ENCODE assay signal across 8 cellular contexts in genomic region chr2:30422437-30422805, GRCh38. TPM values are rescaled to one million over a fixed set of nuclear protein-coding genes. Genes with fewer than 3 reads are reported as not detected.
DNase-seq lines count a peak whose midpoint lies in the region; ATAC-seq and TF ChIP-seq lines count a peak whose summit lies in the region.

No MANE protein-coding gene starts in this region.

- no peaks in the 10 kb centered on the region for H3K9me3 ChIP-seq in DND-41 (ENCODE audit: insufficient read depth, low read length, severe bottlenecking)
- no peaks in the 10 kb centered on the region for H3K9me3 ChIP-seq in osteoblast (ENCODE audit: low read depth, low read length)

- POLR2A ChIA-PET in WTC11 (lab: Charles Lee) = no interaction called here

- ATAC-seq in DND-41 (ENCODE audit: insufficient read depth, low read depth) = peak; percentile 78
- peak; percentile 89 for ATAC-seq in HG02759 (IDR thresholded peaks at IDR 0.05; ENCODE audit: unreplicated experiment)
- no peak for ATAC-seq in WTC11

- H3K4me3 ChIP-seq in DND-41 (ENCODE audit: low read depth in 1 of 2, low read length in 2 of 2) (peak overlapping the region in 1 of 2 experiments; percentile 34; a peak in 2 of 4 replicates), osteoblast (ENCODE audit: insufficient read depth, low read length) (peak overlapping the region; percentile 29), urinary bladder (ENCODE audit: low read depth, low read length) (no peak overlapping the region)

- TF ChIP-seq CTCF in DND-41 (IDR thresholded peaks at IDR 0.05; ENCODE audit: borderline replicate concordance, extremely low read depth, low read length, poor library complexity, severe bottlenecking) (no peak), WTC11 (IDR thresholded peaks at IDR 0.05) (no peak), osteoblast (IDR thresholded peaks at IDR 0.05; ENCODE audit: extremely low read depth, low read depth, low read length) (no peak), progenitor cell of endocrine pancreas (IDR thresholded peaks at IDR 0.05; ENCODE audit: unreplicated experiment) (no peak)

- H3K36me3 ChIP-seq in DND-41 (ENCODE audit: insufficient read depth, low read length) (no peaks in the 10 kb centered on the region), osteoblast (ENCODE audit: insufficient read depth, low read length) (no peaks in the 10 kb centered on the region), urinary bladder (ENCODE audit: insufficient read depth) (no peaks in the 10 kb centered on the region)

- H3K4me2 ChIP-seq in DND-41 (ENCODE audit: insufficient read depth, low read length) = peak overlapping the region; percentile 65
- peak overlapping the region; percentile 78 for H3K4me2 ChIP-seq in osteoblast (ENCODE audit: insufficient read depth, low read length)

- H3K27me3 ChIP-seq in DND-41 (ENCODE audit: insufficient read depth, low read length, poor library complexity) (no peaks in the 10 kb centered on the region), osteoblast (ENCODE audit: insufficient read depth, low read length) (no peaks in the 10 kb centered on the region)

- H3K4me1 ChIP-seq in DND-41 (ENCODE audit: insufficient read depth, low read length) (peaks cover 43% of the 10 kb centered on the region), osteoblast (ENCODE audit: insufficient read depth, low read length) (peaks cover 35% of the 10 kb centered on the region), urinary bladder (ENCODE audit: insufficient read depth) (no peaks in the 10 kb centered on the region)

- peak overlapping the region; percentile 52 for H3K9ac ChIP-seq in DND-41 (ENCODE audit: low read depth, low read length)

- DNase-seq in DND-41 = peak; percentile 82
- DNase-seq in WTC11 (ENCODE audit: low spot score) = no peak
- peak; percentile 72 for DNase-seq in central memory CD4-positive, alpha-beta T cell
- DNase-seq in osteoblast (ENCODE audit: insufficient read length, low spot score, missing footprints) = no peak
- DNase-seq in progenitor cell of endocrine pancreas (ENCODE audit: low spot score, unreplicated experiment) = no peak
- no peak for DNase-seq in cerebellar cortex (ENCODE audit: low spot score)

- H3K79me2 ChIP-seq in DND-41 (ENCODE audit: insufficient read depth, low read length) (no peaks in the 10 kb centered on the region), osteoblast (ENCODE audit: insufficient read depth, low read length) (no peaks in the 10 kb centered on the region)

- H3K4me1 Mint-ChIP-seq in WTC11 (peaks cover 20% of the 10 kb centered on the region), progenitor cell of endocrine pancreas (ENCODE audit: low read depth) (peaks cover 13% of the 10 kb centered on the region)

- H3K27ac Mint-ChIP-seq in WTC11 (0 out of 2 replicates have a peak overlapping the region, but pooled peaks have one; percentile 3), progenitor cell of endocrine pancreas (no peak overlapping the region)

- no peaks in the 10 kb centered on the region for H3K36me3 Mint-ChIP-seq in WTC11
- no peaks in the 10 kb centered on the region for H3K36me3 Mint-ChIP-seq in progenitor cell of endocrine pancreas (ENCODE audit: insufficient read depth)

- CTCF ChIA-PET in WTC11 (lab: Charles Lee) = interaction anchor here (0.6 to 2.3 kb wide), 5 partner anchors 193 to 748 kb away, joined by 3 to 11 read pairs (median 4); no protein-coding TSS in a partner anchor

- H3K27me3 Mint-ChIP-seq in WTC11 (ENCODE audit: low read depth) (no peaks in the 10 kb centered on the region), progenitor cell of endocrine pancreas (no peaks in the 10 kb centered on the region)

- no peaks in the 10 kb centered on the region for H3K9me3 Mint-ChIP-seq in WTC11
- H3K9me3 Mint-ChIP-seq in progenitor cell of endocrine pancreas (ENCODE audit: low read depth) = no peaks in the 10 kb centered on the region

- H3K4me3 Mint-ChIP-seq in WTC11 (no peak overlapping the region), progenitor cell of endocrine pancreas (ENCODE audit: low read depth) (no peak overlapping the region)

- H4K20me1 ChIP-seq in DND-41 (ENCODE audit: insufficient read depth, low read length) (no peaks in the 10 kb centered on the region), osteoblast (ENCODE audit: insufficient read depth, low read length) (no peaks in the 10 kb centered on the region)

- H3K27ac ChIP-seq in DND-41 (ENCODE audit: low read length) (peak overlapping the region; percentile 93), osteoblast (ENCODE audit: low read depth, low read length) (peak overlapping the region; percentile 72), urinary bladder (ENCODE audit: low read depth) (peak overlapping the region; percentile 55)

- H2AFZ ChIP-seq in DND-41 (ENCODE audit: low read depth, low read length) (peak overlapping the region; percentile 38), osteoblast (ENCODE audit: low read length) (no peak overlapping the region)

- WGBS in urinary bladder = 51% methylated on average over 4 of the region's 4 CpGs

TF ChIP-seq in WTC11, 78 proteins besides CTCF, POLR2A, EP300 and RAD21:
- TF ChIP-seq ERG (CRISPR knock-in tag; IDR thresholded peaks at IDR 0.05) (no peak), SOX15 (CRISPR knock-in tag; IDR thresholded peaks at IDR 0.05) (no peak), PRRX2 (CRISPR knock-in tag; IDR thresholded peaks at IDR 0.05) (no peak), FOXK1 (CRISPR knock-in tag; IDR thresholded peaks at IDR 0.05) (no peak), NR2C2 (CRISPR knock-in tag; IDR thresholded peaks at IDR 0.05) (no peak), HMGA2 (CRISPR knock-in tag; IDR thresholded peaks at IDR 0.05) (no peak), RORB (CRISPR knock-in tag; IDR thresholded peaks at IDR 0.05) (no peak), ATF2 (CRISPR knock-in tag; IDR thresholded peaks at IDR 0.05; ENCODE audit: borderline replicate concordance, low read depth) (no peak), ZNF512 (CRISPR knock-in tag; IDR thresholded peaks at IDR 0.05; ENCODE audit: borderline replicate concordance) (no peak), GABPB1 (CRISPR knock-in tag; IDR thresholded peaks at IDR 0.05) (no peak), RELA (CRISPR knock-in tag; IDR thresholded peaks at IDR 0.05; ENCODE audit: borderline replicate concordance) (no peak), SP1 (CRISPR knock-in tag; conservative IDR thresholded peaks at IDR 0.05) (no peak)
- TF ChIP-seq, protein P1, sequence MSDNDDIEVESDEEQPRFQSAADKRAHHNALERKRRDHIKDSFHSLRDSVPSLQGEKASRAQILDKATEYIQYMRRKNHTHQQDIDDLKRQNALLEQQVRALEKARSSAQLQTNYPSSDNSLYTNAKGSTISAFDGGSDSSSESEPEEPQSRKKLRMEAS (CRISPR knock-in tag; IDR thresholded peaks at IDR 0.05) = no peak

RNA-seq across cellular contexts. Expression of gene LCLAT1, which starts 24.6 kb away (rescaled TPM):
- 18.9 to 22.3 TPM (median 22.1 TPM) in 3 replicates for total RNA-seq in WTC11 (2021)
- 16.5 and 29.7 TPM in 2 replicates for total RNA-seq in osteoblast
- 22.8 TPM for total RNA-seq in urinary bladder
- 4.5 TPM for polyA plus RNA-seq in urinary bladder
- total RNA-seq in progenitor cell of endocrine pancreas = 26.0 and 29.3 TPM in 2 replicates

Comparison
In these comparisons a context has a peak if more than half of its experiments do, and no peak if none do; other contexts are left out.
1. DNase-seq: peak in DND-41 (single experiment) and central memory CD4-positive, alpha-beta T cell (single experiment); none in WTC11 (single experiment), osteoblast (single experiment), progenitor cell of endocrine pancreas (single experiment) and cerebellar cortex (single experiment).
2. Peak in every context shown above with its lines, with median percentiles within 50 percentile points of each other: H3K27ac ChIP-seq.